In the genomic region with DNA sequence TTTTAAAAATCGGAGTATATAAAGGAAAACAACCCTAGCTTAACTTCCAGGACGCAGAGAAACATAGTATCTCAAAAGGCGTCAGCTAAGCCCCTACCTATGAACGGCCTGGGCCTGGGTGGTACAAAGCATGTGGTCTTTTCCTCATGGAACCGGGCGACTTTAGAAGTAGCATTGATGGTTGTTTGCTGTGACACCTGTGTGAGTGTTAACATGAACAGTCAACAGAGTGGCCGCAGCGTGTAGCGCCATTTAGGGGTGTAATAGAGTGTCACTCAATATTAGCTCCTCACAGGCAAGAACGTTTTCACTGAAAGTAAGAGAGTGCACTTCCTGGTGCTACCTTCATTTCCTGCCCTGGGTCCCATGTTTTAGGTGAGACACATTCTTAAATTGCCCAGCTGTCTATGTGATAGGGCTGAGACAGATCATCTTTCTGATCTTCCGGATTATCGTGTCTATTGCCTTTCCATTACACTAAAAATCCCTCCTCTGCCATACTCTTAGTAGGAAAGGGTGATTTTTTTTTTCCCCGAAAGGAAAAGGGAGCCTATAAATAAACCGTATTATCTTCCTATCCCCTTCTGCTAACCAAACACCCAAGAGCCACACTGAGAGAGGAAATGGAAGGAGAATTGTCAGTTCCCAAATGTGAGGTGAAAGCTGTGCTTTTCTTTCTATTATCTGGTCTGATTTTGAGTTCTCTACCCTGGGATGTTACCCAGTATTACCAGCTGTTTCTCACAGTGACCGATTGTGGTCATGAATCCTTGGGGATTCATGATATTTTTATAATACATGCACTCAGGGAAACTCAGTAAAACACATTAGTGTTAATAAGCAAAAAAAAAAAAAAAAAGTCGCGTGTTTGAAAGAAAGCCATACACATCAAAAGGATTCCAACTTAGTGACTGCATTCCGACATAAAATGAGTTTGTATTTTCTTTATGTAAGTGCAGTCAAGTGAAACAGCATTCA, we compare ENCODE assay signal across 8 cellular contexts. TPM values are rescaled to one million over a fixed set of nuclear protein-coding genes. Genes with fewer than 3 reads are reported as not detected.
DNase-seq lines count a peak whose midpoint lies in the region; TF ChIP-seq lines count a peak whose summit lies in the region.

No MANE protein-coding gene starts in this region.

- POLR2A ChIA-PET in HEK293T (lab: Yijun Ruan, JAX): interaction anchor here (0.5 to 2.3 kb wide), 6 partner anchors 10 to 591 kb away, joined by 3 to 7 read pairs (median 4); no protein-coding TSS in a partner anchor

- peak overlapping the region; percentile 97 for H3K27ac ChIP-seq in colonic mucosa

- no peaks in the 10 kb centered on the region for H3K27me3 ChIP-seq in colonic mucosa

- peak overlapping the region; percentile 60 to 98 for H3K9ac ChIP-seq in colonic mucosa (ENCODE audit: low read depth in 2 of 2, low read length in 2 of 2)

- peaks cover 9% of the 10 kb centered on the region for H3K4me1 ChIP-seq in colonic mucosa

- intact Hi-C loops in colonic mucosa (cut with DNase I): no loop called here

- no peaks in the 10 kb centered on the region for H3K27me3 Mint-ChIP-seq in mesothelial cell of epicardium (ENCODE audit: low read depth)

- peak; percentile 5 for DNase-seq in GM04503 (ENCODE audit: low read depth)
- DNase-seq in HEK293T (ENCODE audit: extremely low spot score): peak; percentile 57
- peak; percentile 69 for DNase-seq in NCI-H1694 (lab: John Stamatoyannopoulos, UW)
- DNase-seq in activated CD4-positive, CD25-positive, alpha-beta regulatory T cell (lab: John Stamatoyannopoulos, UW): peak; percentile 10 to 29 (median 18)
- DNase-seq in colonic mucosa: peak; percentile 34
- DNase-seq in mesothelial cell of epicardium (ENCODE audit: low spot score in 2 of 2, unreplicated experiment in 2 of 2): no peak
- peak; percentile 42 to 74 (median 57) for DNase-seq in stimulated activated naive CD4-positive, alpha-beta T cell (lab: John Stamatoyannopoulos, UW)
- no peak for DNase-seq in inferior parietal cortex (ENCODE audit: extremely low spot score)

- TF ChIP-seq CTCF in colonic mucosa (IDR thresholded peaks at IDR 0.05) (no peak), mesothelial cell of epicardium (IDR thresholded peaks at IDR 0.05; ENCODE audit: unreplicated experiment) (no peak)

- CTCF ChIA-PET in HEK293T (lab: Yijun Ruan, JAX): interaction anchor here (0.6 kb wide), 2 partner anchors 26 to 53 kb away, joined by 3 to 5 read pairs; no protein-coding TSS in a partner anchor

- H3K36me3 ChIP-seq in colonic mucosa: no peaks in the 10 kb centered on the region

- peak overlapping the region; percentile 90 for H3K4me3 Mint-ChIP-seq in mesothelial cell of epicardium

- peaks cover 26% of the 10 kb centered on the region for H3K4me1 Mint-ChIP-seq in mesothelial cell of epicardium

- H3K27ac Mint-ChIP-seq in mesothelial cell of epicardium: peak overlapping the region; percentile 96

- peak overlapping the region; percentile 95 for H3K4me3 ChIP-seq in colonic mucosa

- H3K36me3 Mint-ChIP-seq in mesothelial cell of epicardium: peaks cover under 1% of the 10 kb centered on the region

- H3K9me3 ChIP-seq in colonic mucosa: no peaks in the 10 kb centered on the region

- H3K9me3 Mint-ChIP-seq in mesothelial cell of epicardium: peaks cover 3% of the 10 kb centered on the region

TF ChIP-seq in HEK293T, 16 proteins besides CTCF, POLR2A, EP300 and RAD21:
- TF ChIP-seq ELF4 (IDR thresholded peaks at IDR 0.05): peak; percentile 31; the same call in 1 of the 2 replicates
- TF ChIP-seq L3MBTL2 (conservative IDR thresholded peaks at IDR 0.05): peak; percentile 24; the same call in 1 of the 2 replicates
- no peak for TF ChIP-seq BHLHE40 (IDR thresholded peaks at IDR 0.05; ENCODE audit: borderline replicate concordance)
- 0 out of 2 replicates have a peak, but pooled peaks have one; percentile 16 for TF ChIP-seq CTBP1 (IDR thresholded peaks at IDR 0.05; ENCODE audit: borderline replicate concordance)
- TF ChIP-seq, protein P1, sequence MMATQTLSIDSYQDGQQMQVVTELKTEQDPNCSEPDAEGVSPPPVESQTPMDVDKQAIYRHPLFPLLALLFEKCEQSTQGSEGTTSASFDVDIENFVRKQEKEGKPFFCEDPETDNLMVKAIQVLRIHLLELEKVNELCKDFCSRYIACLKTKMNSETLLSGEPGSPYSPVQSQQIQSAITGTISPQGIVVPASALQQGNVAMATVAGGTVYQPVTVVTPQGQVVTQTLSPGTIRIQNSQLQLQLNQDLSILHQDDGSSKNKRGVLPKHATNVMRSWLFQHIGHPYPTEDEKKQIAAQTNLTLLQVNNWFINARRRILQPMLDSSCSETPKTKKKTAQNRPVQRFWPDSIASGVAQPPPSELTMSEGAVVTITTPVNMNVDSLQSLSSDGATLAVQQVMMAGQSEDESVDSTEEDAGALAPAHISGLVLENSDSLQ (IDR thresholded peaks at IDR 0.05): peak; percentile 89
- no peak for TF ChIP-seq FOXA1 (IDR thresholded peaks at IDR 0.05)
- no peak for TF ChIP-seq SP1 (IDR thresholded peaks at IDR 0.05)

RNA-seq across cellular contexts. Expression of a gene that starts 1.4 kb away (rescaled TPM):
- total RNA-seq in colonic mucosa (10 to 100 TPM; 78.4 to 79.8 TPM), mesothelial cell of epicardium (85.5 to 91.1 TPM (median 86.8 TPM) in 3 replicates)

Comparison
In these comparisons a context has a peak if more than half of its experiments do, and no peak if none do; other contexts are left out.
1. DNase-seq: peak in GM04503 (single experiment), HEK293T (single experiment), NCI-H1694 (single experiment), activated CD4-positive, CD25-positive, alpha-beta regulatory T cell (4 of 4), colonic mucosa (single experiment) and stimulated activated naive CD4-positive, alpha-beta T cell (6 of 6); none in mesothelial cell of epicardium (0 of 2) and inferior parietal cortex (single experiment).